Comparison of ENCODE assay signal across 18 cellular contexts in genomic region chr2:151570191-151570590, GRCh38.
DNase-seq lines count a peak whose midpoint lies in the region; ATAC-seq and TF ChIP-seq lines count a peak whose summit lies in the region.
"Had no signal": no experiment of that assay in that cellular context is flagged by ENCODE, and none has a peak within 500 bp of the region (broad histone marks: within the 10 kb centered on the region; RNA-seq: fewer than 3 reads in every experiment).

No MANE protein-coding gene starts in this region.

- H3K4me1 ChIP-seq in right cardiac atrium (ENCODE audit: control insufficient read depth, insufficient read depth, low read length) = peaks cover 3% of the 10 kb centered on the region
- H3K4me1 ChIP-seq in left ventricle myocardium inferior = no peaks in the 10 kb centered on the region
- H3K4me1 ChIP-seq in psoas muscle = no peaks in the 10 kb centered on the region
- H3K4me1 ChIP-seq: BE2C, Caco-2 had no signal

- H3K9me3 Mint-ChIP-seq in activated CD4-positive, alpha-beta memory T cell treated with anti-CD3 and anti-CD28 coated beads, Interleukin-2, amount 10 ng/mL, durations not matched to agents 7 days and 5 days = no peaks in the 10 kb centered on the region
- H3K9me3 Mint-ChIP-seq: CD4-positive, CD25-positive, alpha-beta regulatory T cell; CD8-positive, alpha-beta memory T cell; HFFc6 had no signal

- H3K27me3 ChIP-seq in right cardiac atrium (ENCODE audit: control insufficient read depth, insufficient read depth) (no peaks in the 10 kb centered on the region), left ventricle myocardium inferior (ENCODE audit: low read depth) (no peaks in the 10 kb centered on the region), psoas muscle (ENCODE audit: insufficient read depth in 3 of 3, low read length in 2 of 3) (no peaks in the 10 kb centered on the region)
- H3K27me3 ChIP-seq: BE2C had no signal

- H3K27ac ChIP-seq in right cardiac atrium (ENCODE audit: low read length) (peak overlapping the region; percentile 72), left ventricle myocardium inferior (replicated peaks) (no peak overlapping the region), psoas muscle (peak overlapping the region; percentile 79)

- TF ChIP-seq CTCF in left ventricle myocardium inferior (IDR thresholded peaks at IDR 0.05; ENCODE audit: borderline replicate concordance) (no peak), psoas muscle (IDR thresholded peaks at IDR 0.05) (no peak)

- H3K4me3 ChIP-seq in right cardiac atrium (ENCODE audit: low read length) (no peak overlapping the region), left ventricle myocardium inferior (no peak overlapping the region), psoas muscle (no peak overlapping the region)

- POLR2A ChIA-PET in activated CD4-positive, alpha-beta memory T cell treated with anti-CD3 and anti-CD28 coated beads, Interleukin-2, amount 10 ng/mL, durations not matched to agents 7 days and 5 days (lab: Charles Lee) = no interaction called here

- H3K4me1 Mint-ChIP-seq in activated CD4-positive, alpha-beta memory T cell treated with anti-CD3 and anti-CD28 coated beads, Interleukin-2, amount 10 ng/mL, durations not matched to agents 7 days and 5 days = no peaks in the 10 kb centered on the region
- H3K4me1 Mint-ChIP-seq: CD4-positive, CD25-positive, alpha-beta regulatory T cell; CD8-positive, alpha-beta memory T cell had no signal

- ATAC-seq in right cardiac atrium (peak; percentile 54 to 87), psoas muscle (peak; percentile 69 to 92 (median 79)), GM18502 (IDR thresholded peaks at IDR 0.05; ENCODE audit: poor library complexity, unreplicated experiment) (no peak)
- ATAC-seq: HCT116 had no signal

- peak in 2 of 3 donors; percentile 20 to 39 for DNase-seq in right cardiac atrium
- no peak for DNase-seq in left ventricle myocardium inferior
- peak; percentile 97 for DNase-seq in cerebellar cortex (ENCODE audit: low spot score)
- peak in 1 of 2 donors; percentile 83 for DNase-seq in psoas muscle
- no peak for DNase-seq in NCI-H2196 treated with DMSO at 0.1 percent for 48 hours (lab: John Stamatoyannopoulos, UW; ENCODE audit: unreplicated experiment)
- DNase-seq in activated CD4-positive, alpha-beta memory T cell treated with anti-CD3 and anti-CD28 coated beads, Interleukin-2, amount 10 ng/mL, durations not matched to agents 7 days and 5 days = no peak
- DNase-seq: ACHN; BE2C; Caco-2; CD4-positive, CD25-positive, alpha-beta regulatory T cell; CD8-positive, alpha-beta memory T cell; GDM1; GOT3; H7; HFFc6; IMR-90 had no signal

- no peaks in the 10 kb centered on the region for H3K36me3 Mint-ChIP-seq in activated CD4-positive, alpha-beta memory T cell treated with anti-CD3 and anti-CD28 coated beads, Interleukin-2, amount 10 ng/mL, durations not matched to agents 7 days and 5 days (ENCODE audit: low read depth)
- H3K36me3 Mint-ChIP-seq: CD8-positive, alpha-beta memory T cell had no signal

- 79% methylated on average over 8 of the region's 8 CpGs for WGBS in right cardiac atrium
- WGBS in psoas muscle, 3 donors = 33 to 40% (median 38%) methylated on average over 8 of the region's 8 CpGs

- intact Hi-C loops in right cardiac atrium (cut with DNase I) (no loop called here), left ventricle myocardium inferior (cut with micrococcal nuclease) (no loop called here), psoas muscle (cut with DNase I) (no loop called here)

- CTCF ChIA-PET in activated CD4-positive, alpha-beta memory T cell treated with anti-CD3 and anti-CD28 coated beads, Interleukin-2, amount 10 ng/mL, durations not matched to agents 7 days and 5 days (lab: Charles Lee) = no interaction called here

- H3K27me3 Mint-ChIP-seq in activated CD4-positive, alpha-beta memory T cell treated with anti-CD3 and anti-CD28 coated beads, Interleukin-2, amount 10 ng/mL, durations not matched to agents 7 days and 5 days = no peaks in the 10 kb centered on the region
- H3K27me3 Mint-ChIP-seq: CD4-positive, CD25-positive, alpha-beta regulatory T cell; CD8-positive, alpha-beta memory T cell had no signal

- no peak overlapping the region for H3K4me3 Mint-ChIP-seq in activated CD4-positive, alpha-beta memory T cell treated with anti-CD3 and anti-CD28 coated beads, Interleukin-2, amount 10 ng/mL, durations not matched to agents 7 days and 5 days
- H3K4me3 Mint-ChIP-seq: CD4-positive, CD25-positive, alpha-beta regulatory T cell; CD8-positive, alpha-beta memory T cell; HFFc6 had no signal

- no peak overlapping the region for H3K27ac Mint-ChIP-seq in activated CD4-positive, alpha-beta memory T cell treated with anti-CD3 and anti-CD28 coated beads, Interleukin-2, amount 10 ng/mL, durations not matched to agents 7 days and 5 days
- H3K27ac Mint-ChIP-seq: CD4-positive, CD25-positive, alpha-beta regulatory T cell; CD8-positive, alpha-beta memory T cell; HFFc6 had no signal

- H3K9me3 ChIP-seq in right cardiac atrium (ENCODE audit: control insufficient read depth, low read length) (no peaks in the 10 kb centered on the region), left ventricle myocardium inferior (replicated peaks) (no peaks in the 10 kb centered on the region), psoas muscle (no peaks in the 10 kb centered on the region)
- H3K9me3 ChIP-seq: BE2C, Caco-2 had no signal

- no peaks in the 10 kb centered on the region for H3K36me3 ChIP-seq in left ventricle myocardium inferior
- peaks cover 0 to 100% of the 10 kb centered on the region in 2 donors for H3K36me3 ChIP-seq in psoas muscle (ENCODE audit: insufficient read depth in 1 of 2, low read depth in 1 of 2)
- H3K36me3 ChIP-seq: BE2C had no signal

Comparison
In these comparisons a context has a peak if more than half of its experiments do, and no peak if none do; other contexts are left out.
1. DNase-seq: peak in right cardiac atrium (2 of 3) and cerebellar cortex (single experiment); none in left ventricle myocardium inferior (single experiment), NCI-H2196 treated with DMSO at 0.1 percent for 48 hours (single experiment) and activated CD4-positive, alpha-beta memory T cell treated with anti-CD3 and anti-CD28 coated beads, Interleukin-2, amount 10 ng/mL, durations not matched to agents 7 days and 5 days (single experiment).